ENCODE assay signal across 28 cellular contexts in genomic region chr3:174083706-174084105, GRCh38.
"Had no signal": no experiment of that assay in that cellular context is flagged by ENCODE, and none has a peak within 500 bp of the region (broad histone marks: within the 10 kb centered on the region; RNA-seq: fewer than 3 reads in every experiment).

No MANE protein-coding gene starts in this region.

- H3K4me2 ChIP-seq: hepatocyte had no signal

- ATAC-seq: gastrocnemius medialis; heart left ventricle; left lobe of liver; natural killer cell treated with Interleukin-12 subunit alpha and Interleukin-12 subunit beta and Interleukin-15 and Interleukin-18, amount 100 ng/mL, for 72 hours; pancreas; right lobe of liver; stimulated activated naive CD8-positive, alpha-beta T cell treated with anti-CD3 and anti-CD28 coated beads, Interleukin-15, amount 100 ng/mL, for 72 hours; upper lobe of right lung had no signal

- H3K27ac ChIP-seq: coronary artery, esophagus squamous epithelium, gastrocnemius medialis, heart left ventricle, hepatocyte, neutrophil, pancreas, right lobe of liver, suprapubic skin, transverse colon, upper lobe of right lung, uterus had no signal

- H3K9me3 Mint-ChIP-seq: neural crest cell had no signal

- H3K27me3 ChIP-seq: esophagus squamous epithelium, gastrocnemius medialis, heart left ventricle, hepatocyte, neutrophil, pancreas, right lobe of liver, suprapubic skin, transverse colon, upper lobe of right lung, uterus had no signal

- H3K36me3 Mint-ChIP-seq: memory B cell; naive B cell; natural killer cell treated with Interleukin-12 subunit alpha and Interleukin-12 subunit beta and Interleukin-15 and Interleukin-18, amount 100 ng/mL, for 72 hours had no signal

- H3K27me3 Mint-ChIP-seq: memory B cell; naive B cell; natural killer cell treated with Interleukin-12 subunit alpha and Interleukin-12 subunit beta and Interleukin-15 and Interleukin-18, amount 100 ng/mL, for 72 hours; progenitor cell of endocrine pancreas; stimulated activated naive CD8-positive, alpha-beta T cell treated with anti-CD3 and anti-CD28 coated beads, Interleukin-15, amount 100 ng/mL, for 72 hours had no signal

- H3K4me3 ChIP-seq: coronary artery, esophagus squamous epithelium, gastrocnemius medialis, heart left ventricle, hepatocyte, lung, pancreas, right lobe of liver, suprapubic skin, transverse colon, upper lobe of right lung, uterus had no signal

- H3K27ac Mint-ChIP-seq: memory B cell; naive B cell; natural killer cell treated with Interleukin-12 subunit alpha and Interleukin-12 subunit beta and Interleukin-15 and Interleukin-18, amount 100 ng/mL, for 72 hours; progenitor cell of endocrine pancreas; stimulated activated naive CD8-positive, alpha-beta T cell treated with anti-CD3 and anti-CD28 coated beads, Interleukin-15, amount 100 ng/mL, for 72 hours had no signal

- H3K79me2 ChIP-seq: hepatocyte had no signal

- H3K4me1 ChIP-seq: esophagus squamous epithelium, gastrocnemius medialis, heart left ventricle, pancreas, right lobe of liver, suprapubic skin, transverse colon, upper lobe of right lung, uterus had no signal

- DNase-seq: dermis blood vessel endothelial cell; effector memory CD4-positive, alpha-beta T cell; esophagus squamous epithelium; gastrocnemius medialis; heart left ventricle; kidney; naive B cell; pancreas; right lobe of liver; small intestine; stimulated activated CD4-positive, alpha-beta T cell treated with anti-CD3 and anti-CD28 coated beads, Interleukin-1b, Interleukin-23, amount 100 ng/mL, for 48 hours; stimulated activated CD4-positive, alpha-beta T cell treated with anti-CD3 and anti-CD28 coated beads, Interleukin-4, amount 100 ng/mL, for 1 hour; stimulated activated CD8-positive, alpha-beta memory T cell treated with anti-CD3 and anti-CD28 coated beads, Interleukin-4, amount 100 ng/mL, for 48 hours; stimulated activated naive CD4-positive, alpha-beta T cell; stimulated activated naive CD8-positive, alpha-beta T cell treated with anti-CD3 and anti-CD28 coated beads, Interleukin-15, amount 100 ng/mL, for 72 hours; transverse colon; upper lobe of right lung; uterus had no signal

- H3K9me3 ChIP-seq: esophagus squamous epithelium, gastrocnemius medialis, heart left ventricle, neutrophil, pancreas, right lobe of liver, suprapubic skin, transverse colon, upper lobe of right lung, uterus had no signal

- H3K4me3 Mint-ChIP-seq: memory B cell; naive B cell; natural killer cell treated with Interleukin-12 subunit alpha and Interleukin-12 subunit beta and Interleukin-15 and Interleukin-18, amount 100 ng/mL, for 72 hours; neural crest cell; stimulated activated naive CD8-positive, alpha-beta T cell treated with anti-CD3 and anti-CD28 coated beads, Interleukin-15, amount 100 ng/mL, for 72 hours had no signal

- H2AFZ ChIP-seq: hepatocyte had no signal

- H3K36me3 ChIP-seq: esophagus squamous epithelium, gastrocnemius medialis, heart left ventricle, neutrophil, pancreas, right lobe of liver, suprapubic skin, transverse colon, upper lobe of right lung, uterus had no signal

- H3K4me1 Mint-ChIP-seq: memory B cell; naive B cell; neural crest cell; stimulated activated naive CD8-positive, alpha-beta T cell treated with anti-CD3 and anti-CD28 coated beads, Interleukin-15, amount 100 ng/mL, for 72 hours had no signal
